17 cellular contexts compared by ENCODE assay signal in the genomic region with DNA sequence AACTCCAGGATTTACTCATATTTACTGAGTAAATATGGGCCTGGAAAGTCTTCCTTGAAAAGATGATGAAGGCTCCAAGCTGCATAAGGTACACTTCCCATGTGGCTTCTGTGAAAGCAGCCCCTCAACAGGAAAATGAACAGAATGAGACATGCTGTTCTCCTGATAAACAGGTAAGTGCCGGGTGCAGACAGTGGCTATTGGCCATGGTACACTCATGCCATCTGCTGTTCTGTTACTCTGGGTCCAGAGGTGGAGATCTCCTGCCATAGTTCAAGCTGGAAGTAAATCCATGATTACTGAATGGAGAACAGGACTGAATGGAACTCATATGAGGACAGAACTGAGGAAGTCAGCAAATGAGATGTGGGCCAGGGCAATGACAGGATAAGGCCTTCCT.
A peak's percentile ranks its signal among the peaks of the same experiment; 100 is the strongest.
DNase-seq lines count a peak whose midpoint lies in the region; ATAC-seq, FAIRE-seq and TF ChIP-seq lines count a peak whose summit lies in the region.
"Had no signal": no experiment of that assay in that cellular context is flagged by ENCODE, and none has a peak within 500 bp of the region (broad histone marks: within the 10 kb centered on the region; RNA-seq: fewer than 3 reads in every experiment).

No MANE protein-coding gene starts in this region.

- H3K36me3 ChIP-seq in body of pancreas (replicated peaks in 1 of 2; ENCODE audit: insufficient read depth in 1 of 2, low read depth in 2 of 2) = no peaks in the 10 kb centered on the region
- no peaks in the 10 kb centered on the region for H3K36me3 ChIP-seq in kidney (ENCODE audit: control insufficient read depth in 1 of 2, insufficient read depth in 2 of 2, low read length in 2 of 2)
- H3K36me3 ChIP-seq in thyroid gland = no peaks in the 10 kb centered on the region
- H3K36me3 ChIP-seq: ovary had no signal

- H3K4me1 ChIP-seq in body of pancreas (no peaks in the 10 kb centered on the region), kidney (ENCODE audit: control insufficient read depth in 1 of 2, insufficient read depth in 1 of 2, low read depth in 1 of 2, low read length in 2 of 2) (no peaks in the 10 kb centered on the region), thyroid gland (no peaks in the 10 kb centered on the region)

- intact Hi-C loops in body of pancreas (cut with DNase I) (no loop called here), kidney (cut with DNase I) (no loop called here), thyroid gland (cut with DNase I) (no loop called here)

- no peak overlapping the region for H3K27ac ChIP-seq in body of pancreas
- no peak overlapping the region for H3K27ac ChIP-seq in kidney (ENCODE audit: low read depth in 2 of 2, low read length in 2 of 2)
- no peak overlapping the region for H3K27ac ChIP-seq in thyroid gland
- H3K27ac ChIP-seq: gastroesophageal sphincter, ovary, PC-9 had no signal

- TF ChIP-seq CTCF in LNCaP clone FGC (IDR thresholded peaks at IDR 0.05; ENCODE audit: control insufficient read depth, extremely low read depth, insufficient read depth) (peak; percentile 87), body of pancreas (IDR thresholded peaks at IDR 0.05) (peak in 5 of 7 experiments; percentile 16 to 65 (median 61)), kidney (IDR thresholded peaks at IDR 0.05; ENCODE audit: borderline replicate concordance, extremely low read depth, insufficient read depth) (peak; percentile 66), thyroid gland (IDR thresholded peaks at IDR 0.05) (peak in 4 of 6 experiments; percentile 27 to 48 (median 46))

- H3K9me3 ChIP-seq in body of pancreas (peaks cover 0 to 3% (median 0%) of the 10 kb centered on the region in 3 donors), kidney (ENCODE audit: control insufficient read depth in 1 of 2, low read length in 2 of 2) (peaks cover 0 to 4% of the 10 kb centered on the region in 2 donors), thyroid gland (no peaks in the 10 kb centered on the region)

- ATAC-seq in body of pancreas (peak; percentile 58), HG03097 (IDR thresholded peaks at IDR 0.05; ENCODE audit: low FRiP score, unreplicated experiment) (no peak)
- ATAC-seq: activated CD8-positive, alpha-beta memory T cell treated with anti-CD3 and anti-CD28 coated beads, Interleukin-2, amount 10 ng/mL, durations not matched to agents 7 days and 5 days; gastroesophageal sphincter; GM23338 had no signal

- 24 to 25% methylated on average over 1 of the region's 1 CpG for WGBS in body of pancreas, 2 donors
- 91 to 93% methylated on average over 1 of the region's 1 CpG for WGBS in thyroid gland, 2 donors

- no peak overlapping the region for H3K9ac ChIP-seq in kidney (ENCODE audit: low read length in 2 of 2)

- TF ChIP-seq POLR2A in body of pancreas (IDR thresholded peaks at IDR 0.05) (no peak), thyroid gland (IDR thresholded peaks at IDR 0.05) (no peak)

- no peak overlapping the region for H3K4me3 ChIP-seq in LNCaP clone FGC (ENCODE audit: low read depth, low read length)
- H3K4me3 ChIP-seq in body of pancreas = no peak overlapping the region
- no peak overlapping the region for H3K4me3 ChIP-seq in kidney (ENCODE audit: low read length in 2 of 2)
- H3K4me3 ChIP-seq in thyroid gland (replicated peaks in 1 of 3) = no peak overlapping the region
- H3K4me3 ChIP-seq: gastroesophageal sphincter, GM23338, ovary, PC-9 had no signal

- DNase-seq in LNCaP clone FGC (ENCODE audit: low read depth) (peak; percentile 54), body of pancreas (peak; percentile 23 to 57 (median 49)), kidney (no peak), thyroid gland (peak; percentile 42 to 47), OCI-M2 (lab: John Stamatoyannopoulos, UW; ENCODE audit: unreplicated experiment) (no peak)
- no peak for DNase-seq in stimulated activated CD4-positive, alpha-beta T cell treated with anti-CD3 and anti-CD28 coated beads, Interleukin-4, amount 100 ng/mL, for 4 hours
- DNase-seq: activated CD8-positive, alpha-beta memory T cell treated with anti-CD3 and anti-CD28 coated beads, Interleukin-2, amount 10 ng/mL, durations not matched to agents 7 days and 5 days; activated naive CD8-positive, alpha-beta T cell treated with anti-CD3 and anti-CD28 coated beads for 36 hours; DMS153; NCI-H1930; ovary; PC-9; stimulated activated CD4-positive, alpha-beta T cell treated with anti-CD3 and anti-CD28 coated beads, Interleukin-4, amount 100 ng/mL, for 1 hour had no signal

- FAIRE-seq in kidney (lab: Jason Lieb, UNC) = no peak
- FAIRE-seq: TTC549 had no signal

- H3K27me3 ChIP-seq in body of pancreas (no peaks in the 10 kb centered on the region), thyroid gland (no peaks in the 10 kb centered on the region)
- H3K27me3 ChIP-seq: gastroesophageal sphincter, ovary had no signal

Comparison
In these comparisons a context has a peak if more than half of its experiments do, and no peak if none do; other contexts are left out.
1. DNase-seq: peak in LNCaP clone FGC (single experiment), body of pancreas (4 of 4) and thyroid gland (2 of 2); none in kidney (single experiment), OCI-M2 (single experiment) and stimulated activated CD4-positive, alpha-beta T cell treated with anti-CD3 and anti-CD28 coated beads, Interleukin-4, amount 100 ng/mL, for 4 hours (0 of 2).
2. Peak in every context shown above with its lines, with median percentiles within 50 percentile points of each other: CTCF ChIP-seq.